In genomic region chr2:141207042-141207398, GRCh38 we compare ENCODE assay signal across 25 cellular contexts.
DNase-seq lines count a peak whose midpoint lies in the region; ATAC-seq, FAIRE-seq and TF ChIP-seq lines count a peak whose summit lies in the region.
"Had no signal": no experiment of that assay in that cellular context is flagged by ENCODE, and none has a peak within 500 bp of the region (broad histone marks: within the 10 kb centered on the region; RNA-seq: fewer than 3 reads in every experiment).

No MANE protein-coding gene starts in this region.

- ATAC-seq in GM18502 (IDR thresholded peaks at IDR 0.05; ENCODE audit: poor library complexity, unreplicated experiment): peak; percentile 50
- no peak for ATAC-seq in T-cell (replicated peaks in 1 of 4)
- ATAC-seq: psoas muscle had no signal

- no peak overlapping the region for H3K9ac ChIP-seq in kidney (ENCODE audit: low read length in 2 of 2)

- H3K36me3 ChIP-seq in kidney (ENCODE audit: control insufficient read depth in 1 of 2, insufficient read depth in 2 of 2, low read length in 2 of 2): no peaks in the 10 kb centered on the region
- H3K36me3 ChIP-seq: brain microvascular endothelial cell, colonic mucosa, MG63, neutrophil, SJSA1, suprapubic skin had no signal

- DNase-seq in KBM-7 (peak; percentile 7), OCI-M1 (lab: John Stamatoyannopoulos, UW) (peak; percentile 46), kidney (no peak), NCI-H1092 treated with DMSO at 0.1 percent for 48 hours (lab: John Stamatoyannopoulos, UW) (no peak), putamen (ENCODE audit: low spot score) (no peak), T-cell (no peak)
- DNase-seq: activated B cell treated with CpG ODN at 0.5 μM for 24 hours; activated CD4-positive, alpha-beta T cell treated with anti-CD3 and anti-CD28 coated beads, Interleukin-2, amount 50 U/mL, for 4 hours; activated CD8-positive, alpha-beta memory T cell treated with anti-CD3 and anti-CD28 coated beads, Interleukin-2, amount 50 U/mL, for 4 hours; brain microvascular endothelial cell; CD8-positive, alpha-beta memory T cell; colonic mucosa; GF-D8; IMR-90; mammary epithelial cell; MG63; NCI-H1694; NCI-H2171 treated with DMSO at 0.1 percent for 48 hours; NCI-H526 treated with DMSO at 0.1 percent for 48 hours; psoas muscle had no signal

- H3K27me3 Mint-ChIP-seq in T-cell: no peaks in the 10 kb centered on the region
- H3K27me3 Mint-ChIP-seq: activated B cell treated with CpG ODN at 0.5 μM for 24 hours; CD8-positive, alpha-beta memory T cell had no signal

- no peak overlapping the region for H3K4me3 Mint-ChIP-seq in T-cell
- H3K4me3 Mint-ChIP-seq: CD8-positive, alpha-beta memory T cell had no signal

- CTCF ChIA-PET in T-cell (lab: Charles Lee): no interaction called here

- no peak overlapping the region for H3K4me3 ChIP-seq in kidney (ENCODE audit: low read length in 2 of 2)
- H3K4me3 ChIP-seq: colonic mucosa, MG63, psoas muscle, SJSA1, suprapubic skin had no signal

- H3K4me1 ChIP-seq in kidney (ENCODE audit: control insufficient read depth in 1 of 2, insufficient read depth in 1 of 2, low read depth in 1 of 2, low read length in 2 of 2): no peaks in the 10 kb centered on the region
- H3K4me1 ChIP-seq: colonic mucosa, psoas muscle, SJSA1, suprapubic skin had no signal

- no peaks in the 10 kb centered on the region for H3K9me3 ChIP-seq in kidney (ENCODE audit: control insufficient read depth in 1 of 2, low read length in 2 of 2)
- H3K9me3 ChIP-seq: colonic mucosa, MG63, neutrophil, psoas muscle, SJSA1 had no signal

- no peaks in the 10 kb centered on the region for H3K36me3 Mint-ChIP-seq in T-cell
- H3K36me3 Mint-ChIP-seq: CD8-positive, alpha-beta memory T cell had no signal

- peak; percentile 6 for FAIRE-seq in kidney (lab: Jason Lieb, UNC)
- FAIRE-seq: urothelium cell line had no signal

- in situ Hi-C loops in KBM-7 (cut with MboI; ENCODE audit: low pct_unique_long_range_greater_than_20kb, low sequenced_read_pairs): no loop called here

- POLR2A ChIA-PET in T-cell (lab: Charles Lee): no interaction called here

- intact Hi-C loops in kidney (cut with DNase I): no loop called here

- peaks cover 9 to 23% (median 23%) of the 10 kb centered on the region in 3 donors for H3K9me3 Mint-ChIP-seq in T-cell

- H3K27ac Mint-ChIP-seq in T-cell: no peak overlapping the region
- H3K27ac Mint-ChIP-seq: activated B cell treated with CpG ODN at 0.5 μM for 24 hours; CD8-positive, alpha-beta memory T cell had no signal

- H3K4me1 Mint-ChIP-seq in T-cell: no peaks in the 10 kb centered on the region
- H3K4me1 Mint-ChIP-seq: CD8-positive, alpha-beta memory T cell had no signal

- no peak overlapping the region for H3K27ac ChIP-seq in kidney (ENCODE audit: low read depth in 2 of 2, low read length in 2 of 2)
- H3K27ac ChIP-seq: brain microvascular endothelial cell, colonic mucosa, neutrophil, psoas muscle, SJSA1, suprapubic skin had no signal

- TF ChIP-seq CTCF in kidney (IDR thresholded peaks at IDR 0.05; ENCODE audit: borderline replicate concordance, extremely low read depth, insufficient read depth): no peak

Comparison
In these comparisons a context has a peak if more than half of its experiments do, and no peak if none do; other contexts are left out.
1. DNase-seq: peak in KBM-7 (single experiment) and OCI-M1 (single experiment); none in kidney (single experiment), NCI-H1092 treated with DMSO at 0.1 percent for 48 hours (single experiment), putamen (single experiment) and T-cell (0 of 34).